8 cellular contexts compared by ENCODE assay signal in the genomic region with DNA sequence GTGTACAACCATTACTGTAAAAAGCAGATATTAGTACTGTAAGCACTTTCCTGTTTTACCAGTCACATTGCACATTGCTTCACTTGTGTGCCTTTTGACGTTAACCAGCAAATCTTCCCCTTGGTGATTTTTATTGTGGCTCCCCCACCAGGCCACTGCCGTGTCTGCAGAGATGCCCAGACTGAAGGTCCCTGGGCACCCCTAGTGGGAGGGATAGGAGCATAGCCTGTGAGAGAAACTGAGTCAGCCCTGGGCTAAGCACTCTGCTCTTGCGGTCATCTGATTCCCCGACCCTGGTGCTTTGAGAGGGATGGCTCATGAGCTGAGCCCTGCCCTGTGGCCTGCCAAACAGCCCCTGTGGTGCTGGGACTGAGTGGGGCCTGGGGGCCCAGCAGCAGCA.
A peak's percentile ranks its signal among the peaks of the same experiment; 100 is the strongest.
DNase-seq lines count a peak whose midpoint lies in the region; ATAC-seq, FAIRE-seq and TF ChIP-seq lines count a peak whose summit lies in the region.

No MANE protein-coding gene starts in this region.

- no peak for TF ChIP-seq POLR2A in endothelial cell of umbilical vein (IDR thresholded peaks at IDR 0.05; ENCODE audit: low read depth, low read length)

- H3K9me3 ChIP-seq in endothelial cell of umbilical vein (replicated peaks; ENCODE audit: control insufficient read depth, insufficient read depth, low read length): no peaks in the 10 kb centered on the region

- no peak overlapping the region for H3K4me3 Mint-ChIP-seq in activated CD4-positive, alpha-beta T cell treated with anti-CD3 and anti-CD28 coated beads, Interleukin-2, amount 10 ng/mL, durations not matched to agents 24 days and 14 days

- intact Hi-C loops in activated CD4-positive, alpha-beta T cell treated with anti-CD3 and anti-CD28 coated beads, Interleukin-2, amount 10 ng/mL, durations not matched to agents 24 days and 14 days (cut with micrococcal nuclease): loop anchor here (1.0 to 2.0 kb wide), 2 partner anchors 79 to 105 kb away; no protein-coding TSS in a partner anchor
- intact Hi-C loops in endothelial cell of umbilical vein (cut with micrococcal nuclease): loop anchor here (1.0 kb wide), 1 partner anchor 105 kb away; no protein-coding TSS in a partner anchor

- no peak overlapping the region for H3K4me3 ChIP-seq in AG04449 (ENCODE audit: low read depth, low read length)
- no peak overlapping the region for H3K4me3 ChIP-seq in endothelial cell of umbilical vein (replicated peaks in 1 of 3; ENCODE audit: insufficient read depth in 1 of 3, low read depth in 1 of 3, low read length in 3 of 3)

- no peak overlapping the region for H3K27ac Mint-ChIP-seq in activated CD4-positive, alpha-beta T cell treated with anti-CD3 and anti-CD28 coated beads, Interleukin-2, amount 10 ng/mL, durations not matched to agents 24 days and 14 days

- no peaks in the 10 kb centered on the region for H3K9me1 ChIP-seq in endothelial cell of umbilical vein (replicated peaks; ENCODE audit: control insufficient read depth, extremely low read depth, insufficient read depth, low read length)

- no peaks in the 10 kb centered on the region for H3K9me3 Mint-ChIP-seq in activated CD4-positive, alpha-beta T cell treated with anti-CD3 and anti-CD28 coated beads, Interleukin-2, amount 10 ng/mL, durations not matched to agents 24 days and 14 days

- peak; percentile 5 for TF ChIP-seq CTCF in AG04449 (IDR thresholded peaks at IDR 0.05; ENCODE audit: insufficient read depth, low read length, missing control alignments)
- peak; percentile 38 to 68 for TF ChIP-seq CTCF in endothelial cell of umbilical vein (IDR thresholded peaks at IDR 0.05; ENCODE audit: extremely low read depth in 1 of 2, insufficient read depth in 1 of 2, low read depth in 1 of 2, low read length in 2 of 2)

- peaks cover 7% of the 10 kb centered on the region for H3K4me1 ChIP-seq in endothelial cell of umbilical vein (ENCODE audit: control insufficient read depth, extremely low read depth, insufficient read depth, low read length)

- peaks cover 0 to 3% of the 10 kb centered on the region in 2 experiments for H3K36me3 ChIP-seq in endothelial cell of umbilical vein (ENCODE audit: control insufficient read depth in 2 of 2, extremely low read depth in 1 of 2, insufficient read depth in 2 of 2, low read length in 2 of 2)

- no peaks in the 10 kb centered on the region for H3K27me3 ChIP-seq in endothelial cell of umbilical vein (ENCODE audit: control insufficient read depth in 2 of 2, insufficient read depth in 2 of 2, low read length in 2 of 2)

- CTCF ChIA-PET in AG04449 (lab: Yijun Ruan, JAX): no interaction called here
- CTCF ChIA-PET in endothelial cell of umbilical vein (lab: Charles Lee): interaction anchor here (1.0 to 2.8 kb wide), 2 partner anchors 38 to 105 kb away, joined by 3 to 20 read pairs; no protein-coding TSS in a partner anchor

- H3K36me3 Mint-ChIP-seq in activated CD4-positive, alpha-beta T cell treated with anti-CD3 and anti-CD28 coated beads, Interleukin-2, amount 10 ng/mL, durations not matched to agents 24 days and 14 days (ENCODE audit: low read depth): peaks cover 21% of the 10 kb centered on the region

- POLR2A ChIA-PET in AG04449 (lab: Yijun Ruan, JAX): no interaction called here
- POLR2A ChIA-PET in endothelial cell of umbilical vein (lab: Charles Lee): no interaction called here

- no peak overlapping the region for H2AFZ ChIP-seq in endothelial cell of umbilical vein (ENCODE audit: low read depth, low read length)

- BruUV-seq in endothelial cell of umbilical vein (replicated peaks; lab: Mats Ljungman, UMichigan): no TSS peak

- dilution Hi-C loops in endothelial cell of umbilical vein (cut with MboI; ENCODE audit: extremely low pct_ligation_motif_present, low sequenced_read_pairs): no loop called here

- H4K20me1 ChIP-seq in endothelial cell of umbilical vein (replicated peaks; ENCODE audit: control insufficient read depth, extremely low read depth, insufficient read depth, low read length): no peaks in the 10 kb centered on the region

- FAIRE-seq in endothelial cell of umbilical vein (lab: Jason Lieb, UNC): peak; percentile 4

- ATAC-seq in GM19035 (IDR thresholded peaks at IDR 0.05; ENCODE audit: unreplicated experiment) (no peak), HG02884 (IDR thresholded peaks at IDR 0.05; ENCODE audit: unreplicated experiment) (no peak)

- no peak overlapping the region for H3K9ac ChIP-seq in endothelial cell of umbilical vein (replicated peaks; ENCODE audit: extremely low read depth, insufficient read depth, low read length)

- no peaks in the 10 kb centered on the region for H3K27me3 Mint-ChIP-seq in activated CD4-positive, alpha-beta T cell treated with anti-CD3 and anti-CD28 coated beads, Interleukin-2, amount 10 ng/mL, durations not matched to agents 24 days and 14 days

- DNase-seq in AG04449 (ENCODE audit: low read depth, low spot score) (no peak), HT-29 (ENCODE audit: low spot score) (peak; percentile 56), endothelial cell of umbilical vein (ENCODE audit: low read depth, low spot score) (peak; percentile 65), renal cortical epithelial cell (ENCODE audit: low read depth) (peak; percentile 23), hepatic stellate cell (ENCODE audit: low spot score) (no peak)
- peak; percentile 83 for DNase-seq in activated CD4-positive, alpha-beta T cell treated with anti-CD3 and anti-CD28 coated beads, Interleukin-2, amount 10 ng/mL, durations not matched to agents 24 days and 14 days

- H3K27ac ChIP-seq in endothelial cell of umbilical vein (ENCODE audit: insufficient read depth, low read depth, low read length): no peak overlapping the region

- peaks cover 41% of the 10 kb centered on the region for H3K4me1 Mint-ChIP-seq in activated CD4-positive, alpha-beta T cell treated with anti-CD3 and anti-CD28 coated beads, Interleukin-2, amount 10 ng/mL, durations not matched to agents 24 days and 14 days

- H3K4me2 ChIP-seq in endothelial cell of umbilical vein (ENCODE audit: insufficient read depth, low read length): no peak overlapping the region

- H3K79me2 ChIP-seq in endothelial cell of umbilical vein (ENCODE audit: control insufficient read depth, insufficient read depth, low read length): no peaks in the 10 kb centered on the region

TF ChIP-seq in endothelial cell of umbilical vein, 7 proteins besides CTCF, POLR2A, EP300 and RAD21:
- no peak for TF ChIP-seq MYC (IDR thresholded peaks at IDR 0.05; ENCODE audit: low read depth, low read length)
- TF ChIP-seq EZH2 (IDR thresholded peaks at IDR 0.05; ENCODE audit: borderline replicate concordance, low read depth, low read length, severe bottlenecking): no peak
- no peak for TF ChIP-seq GATA2 (IDR thresholded peaks at IDR 0.05; ENCODE audit: insufficient read depth, insufficient read length, low read depth, low read length)

Comparison
In these comparisons a context has a peak if more than half of its experiments do, and no peak if none do; other contexts are left out.
1. DNase-seq: peak in HT-29 (single experiment), activated CD4-positive, alpha-beta T cell treated with anti-CD3 and anti-CD28 coated beads, Interleukin-2, amount 10 ng/mL, durations not matched to agents 24 days and 14 days (single experiment), endothelial cell of umbilical vein (single experiment) and renal cortical epithelial cell (single experiment); none in AG04449 (single experiment) and hepatic stellate cell (single experiment).